ENCODE assay signal across 18 cellular contexts in the genomic region with DNA sequence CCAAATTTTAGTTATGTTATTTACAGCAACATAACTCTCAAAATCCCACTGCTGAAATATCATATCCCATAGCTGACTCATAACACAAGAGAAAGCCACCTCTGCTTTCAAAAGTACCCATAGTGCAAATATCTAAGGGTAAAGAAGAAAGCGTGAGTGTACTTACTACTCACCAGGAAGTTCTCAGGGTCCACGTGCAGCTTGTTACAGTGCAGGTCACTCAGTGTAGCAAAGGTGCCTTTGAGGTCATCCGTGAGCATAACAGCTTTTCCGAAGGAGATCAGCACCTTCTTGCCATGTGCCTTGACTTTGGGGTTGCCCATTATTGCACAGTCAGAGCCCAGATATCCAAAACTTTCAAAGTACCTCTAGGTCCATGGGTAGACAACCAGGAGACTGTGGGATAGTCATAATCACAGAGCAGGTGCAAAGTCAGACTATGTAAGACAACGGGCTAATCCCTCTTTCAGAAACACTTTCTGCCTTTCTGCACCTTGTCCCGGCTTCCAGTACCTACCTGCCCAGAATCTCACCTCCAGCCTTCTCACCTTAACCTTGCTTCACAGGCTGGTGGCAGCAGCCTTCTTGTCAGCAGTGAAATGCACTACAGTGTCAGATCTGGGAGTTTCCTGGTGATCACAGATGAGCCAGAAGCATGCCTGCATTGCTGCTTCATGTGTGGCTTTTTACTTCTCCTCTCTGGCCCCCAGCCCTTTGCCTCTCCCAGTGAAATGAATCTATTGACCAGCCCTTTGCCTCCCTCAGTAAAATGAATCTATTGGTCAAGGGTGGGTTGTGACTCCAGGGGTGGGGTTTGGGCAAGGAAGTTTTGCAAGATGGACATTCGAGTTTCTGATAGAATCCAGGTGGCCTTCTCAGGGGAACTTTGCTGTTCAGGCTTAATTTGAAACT. TPM values are rescaled to one million over a fixed set of nuclear protein-coding genes. Genes with fewer than 3 reads are reported as not detected.
DNase-seq lines count a peak whose midpoint lies in the region; ATAC-seq and TF ChIP-seq lines count a peak whose summit lies in the region.
"Had no signal": no experiment of that assay in that cellular context is flagged by ENCODE, and none has a peak within 500 bp of the region (broad histone marks: within the 10 kb centered on the region; RNA-seq: fewer than 3 reads in every experiment).

No MANE protein-coding gene starts in this region.

- H3K27me3 ChIP-seq in body of pancreas (no peaks in the 10 kb centered on the region), tibial nerve (no peaks in the 10 kb centered on the region)
- H3K27me3 ChIP-seq: upper lobe of right lung had no signal

- peak; percentile 3 for DNase-seq in LHCN-M2 (ENCODE audit: low read depth)
- DNase-seq in iris pigment epithelial cell (ENCODE audit: low read depth), result peak; percentile 81
- DNase-seq in body of pancreas, result no peak
- no peak for DNase-seq in midbrain (lab: John Stamatoyannopoulos, UW)
- DNase-seq in tibial nerve (ENCODE audit: low spot score in 2 of 2), result no peak
- DNase-seq: activated naive CD4-positive, alpha-beta T cell treated with Interleukin-2 at 50 U/mL for 16 hours; effector CD8-positive, alpha-beta T cell; NCI-H2171; stimulated activated CD4-positive, alpha-beta T cell treated with anti-CD3 and anti-CD28 coated beads, Interleukin-4, amount 100 ng/mL, for 24 hours; upper lobe of right lung had no signal

- H3K4me1 ChIP-seq in body of pancreas, result no peaks in the 10 kb centered on the region
- H3K4me1 ChIP-seq in tibial nerve, result no peaks in the 10 kb centered on the region
- H3K4me1 ChIP-seq: upper lobe of right lung had no signal

- H3K27ac ChIP-seq in body of pancreas, result no peak overlapping the region
- H3K27ac ChIP-seq in tibial nerve, result no peak overlapping the region
- H3K27ac ChIP-seq: SK-N-MC, upper lobe of right lung, VCaP had no signal

- no peaks in the 10 kb centered on the region for H3K9me3 ChIP-seq in body of pancreas
- no peaks in the 10 kb centered on the region for H3K9me3 ChIP-seq in tibial nerve
- H3K9me3 ChIP-seq: upper lobe of right lung had no signal

- TF ChIP-seq POLR2A in body of pancreas (IDR thresholded peaks at IDR 0.05), result no peak
- TF ChIP-seq POLR2A in tibial nerve (IDR thresholded peaks at IDR 0.05), result no peak

- WGBS in body of pancreas, 2 donors, result 55 to 61% methylated on average over 7 of the region's 7 CpGs
- 69 to 70% methylated on average over 7 of the region's 7 CpGs for WGBS in tibial nerve, 2 donors

- TF ChIP-seq CTCF in body of pancreas (IDR thresholded peaks at IDR 0.05) (no peak), tibial nerve (IDR thresholded peaks at IDR 0.05) (no peak)

- H3K36me3 ChIP-seq in body of pancreas (replicated peaks in 1 of 2; ENCODE audit: insufficient read depth in 1 of 2, low read depth in 2 of 2) (no peaks in the 10 kb centered on the region), tibial nerve (no peaks in the 10 kb centered on the region)
- H3K36me3 ChIP-seq: upper lobe of right lung had no signal

- intact Hi-C loops in body of pancreas (cut with DNase I), result no loop called here

- H3K4me3 ChIP-seq in body of pancreas (no peak overlapping the region), tibial nerve (no peak overlapping the region)
- H3K4me3 ChIP-seq: SK-N-MC, upper lobe of right lung had no signal

- ATAC-seq in GM19351 (IDR thresholded peaks at IDR 0.05; ENCODE audit: unreplicated experiment) (peak; percentile 91), HG02870 (IDR thresholded peaks at IDR 0.05; ENCODE audit: unreplicated experiment) (peak; percentile 74), body of pancreas (no peak), HG03280 (IDR thresholded peaks at IDR 0.05; ENCODE audit: unreplicated experiment) (no peak)
- ATAC-seq: sciatic nerve, upper lobe of right lung had no signal

- TF ChIP-seq EP300 in tibial nerve (IDR thresholded peaks at IDR 0.05), result no peak

RNA-seq across cellular contexts. Expression of gene HBG1, which starts 6.5 kb away (rescaled TPM):
- total RNA-seq in LHCN-M2 (2014; rRNA removed) (not detected in 2 replicates), body of pancreas (not detected), tibial nerve (not detected)
- polyA plus RNA-seq in LHCN-M2 (2012), result not detected
- total RNA-seq: activated CD8-positive, alpha-beta memory T cell treated with anti-CD3 and anti-CD28 coated beads for 36 hours; HT-29; upper lobe of right lung had no signal

RNA-seq across cellular contexts. Expression of gene HBD, which starts 8.9 kb away (rescaled TPM):
- total RNA-seq in LHCN-M2 (2014; rRNA removed), result not detected in 2 replicates
- not detected for polyA plus RNA-seq in LHCN-M2 (2012)
- not detected for total RNA-seq in body of pancreas
- 1 to 10 TPM in 1 of 4 donors, not detected in 3; 5.4 TPM for total RNA-seq in tibial nerve
- total RNA-seq: activated CD8-positive, alpha-beta memory T cell treated with anti-CD3 and anti-CD28 coated beads for 36 hours; HT-29; upper lobe of right lung had no signal

RNA-seq across cellular contexts. Expression of gene HBG2, which starts 11.4 kb away (rescaled TPM):
- total RNA-seq in LHCN-M2 (2014; rRNA removed) (not detected in 2 replicates), body of pancreas (not detected), tibial nerve (not detected)
- not detected for polyA plus RNA-seq in LHCN-M2 (2012)
- total RNA-seq: activated CD8-positive, alpha-beta memory T cell treated with anti-CD3 and anti-CD28 coated beads for 36 hours; HT-29 had no signal

RNA-seq across cellular contexts. Expression of gene HBB, which starts 16.3 kb away (rescaled TPM):
- total RNA-seq in LHCN-M2 (2014; rRNA removed) (not detected in 2 replicates), body of pancreas (10 to 100 TPM in 1 of 2 donors, not detected in 1; 13.0 TPM), tibial nerve (100 to 1,000 TPM in 2 of 4 donors, 10 to 100 TPM in 1, not detected in 1; 61.6 to 425 (median 151) TPM)
- polyA plus RNA-seq in LHCN-M2 (2012), result not detected
- total RNA-seq: activated CD8-positive, alpha-beta memory T cell treated with anti-CD3 and anti-CD28 coated beads for 36 hours; HT-29 had no signal

RNA-seq across cellular contexts. Expression of gene HBE1, which starts 26.6 kb away (rescaled TPM):
- not detected in 2 replicates for total RNA-seq in LHCN-M2 (2014; rRNA removed)
- not detected for polyA plus RNA-seq in LHCN-M2 (2012)
- total RNA-seq in body of pancreas, result not detected
- total RNA-seq in tibial nerve, result not detected
- total RNA-seq: activated CD8-positive, alpha-beta memory T cell treated with anti-CD3 and anti-CD28 coated beads for 36 hours; HT-29; sciatic nerve; upper lobe of right lung had no signal

Comparison
In these comparisons a context has a peak if more than half of its experiments do, and no peak if none do; other contexts are left out.
1. ATAC-seq: peak in GM19351 (single experiment) and HG02870 (single experiment); none in body of pancreas (single experiment) and HG03280 (single experiment).
2. DNase-seq: peak in LHCN-M2 (single experiment) and iris pigment epithelial cell (single experiment); none in body of pancreas (0 of 4), midbrain (single experiment) and tibial nerve (0 of 2).